In the genomic region with DNA sequence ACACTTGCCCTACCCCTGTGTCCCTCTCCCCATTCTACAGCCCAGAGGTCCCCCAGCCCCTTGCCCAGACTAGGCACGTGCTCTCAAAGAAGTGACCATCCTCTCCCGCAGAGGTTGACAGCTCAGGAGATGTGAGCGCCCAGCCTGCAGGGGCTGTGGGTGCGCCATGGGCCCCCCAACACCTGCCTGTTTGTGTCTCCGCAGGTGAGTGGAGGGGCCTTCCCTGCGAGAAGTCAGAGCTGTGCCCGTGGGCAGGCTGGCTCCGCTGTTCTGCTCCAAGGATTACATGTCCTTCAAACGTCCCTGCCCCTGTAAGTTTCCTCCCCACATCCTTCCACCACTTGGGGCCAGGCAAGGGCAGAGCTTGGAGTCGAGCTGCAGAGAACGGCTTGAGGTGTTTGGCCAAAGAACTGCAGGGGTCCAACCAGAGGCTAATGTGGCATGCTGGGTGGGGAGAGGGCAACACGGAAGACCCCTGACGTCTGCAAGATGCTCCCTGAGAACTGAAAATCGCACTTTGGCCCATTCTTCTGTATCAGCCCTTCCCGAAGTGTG, we compare ENCODE assay signal across 1 cellular context.
TF ChIP-seq lines count a peak whose summit lies in the region.

No MANE protein-coding gene starts in this region.

TF ChIP-seq in H1, 55 proteins besides CTCF, POLR2A, EP300 and RAD21:
- TF ChIP-seq NRF1 (IDR thresholded peaks at IDR 0.05; ENCODE audit: low read depth, low read length) (no peak), CBX5 (IDR thresholded peaks at IDR 0.05; ENCODE audit: low read depth, low read length) (no peak), NANOG (IDR thresholded peaks at IDR 0.05; ENCODE audit: insufficient read depth, low read depth, low read length, poor library complexity, severe bottlenecking) (no peak), CREB1 (IDR thresholded peaks at IDR 0.05) (no peak), POU5F1 (IDR thresholded peaks at IDR 0.05; ENCODE audit: low read depth, low read length) (no peak), TBP (IDR thresholded peaks at IDR 0.05; ENCODE audit: low read depth, low read length) (no peak), BACH1 (IDR thresholded peaks at IDR 0.05; ENCODE audit: low read length) (no peak), SRF (IDR thresholded peaks at IDR 0.05; ENCODE audit: low read depth, low read length) (no peak), POLR2AphosphoS5 (IDR thresholded peaks at IDR 0.05; ENCODE audit: low read depth, low read length) (no peak), RBBP5 (IDR thresholded peaks at IDR 0.05; ENCODE audit: borderline replicate concordance, low read depth, low read length) (no peak), HDAC6 (IDR thresholded peaks at IDR 0.05; ENCODE audit: low read depth, low read length) (no peak)
